1 cellular context compared by ENCODE assay signal in genomic region chr3:9204253-9205005, GRCh38.
TF ChIP-seq lines count a peak whose summit lies in the region.

No MANE protein-coding gene starts in this region.

TF ChIP-seq in HepG2, 621 proteins besides CTCF, POLR2A, EP300 and RAD21 (continued from another document and continues in another):
- TF ChIP-seq, protein P1, sequence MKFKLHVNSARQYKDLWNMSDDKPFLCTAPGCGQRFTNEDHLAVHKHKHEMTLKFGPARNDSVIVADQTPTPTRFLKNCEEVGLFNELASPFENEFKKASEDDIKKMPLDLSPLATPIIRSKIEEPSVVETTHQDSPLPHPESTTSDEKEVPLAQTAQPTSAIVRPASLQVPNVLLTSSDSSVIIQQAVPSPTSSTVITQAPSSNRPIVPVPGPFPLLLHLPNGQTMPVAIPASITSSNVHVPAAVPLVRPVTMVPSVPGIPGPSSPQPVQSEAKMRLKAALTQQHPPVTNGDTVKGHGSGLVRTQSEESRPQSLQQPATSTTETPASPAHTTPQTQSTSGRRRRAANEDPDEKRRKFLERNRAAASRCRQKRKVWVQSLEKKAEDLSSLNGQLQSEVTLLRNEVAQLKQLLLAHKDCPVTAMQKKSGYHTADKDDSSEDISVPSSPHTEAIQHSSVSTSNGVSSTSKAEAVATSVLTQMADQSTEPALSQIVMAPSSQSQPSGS (CRISPR knock-in tag; IDR thresholded peaks at IDR 0.05): no peak
- no peak for TF ChIP-seq ATAD3A (CRISPR knock-in tag; IDR thresholded peaks at IDR 0.05)
- TF ChIP-seq ZNF775 (CRISPR knock-in tag; IDR thresholded peaks at IDR 0.05; ENCODE audit: borderline replicate concordance): no peak
- TF ChIP-seq NR3C1 (CRISPR knock-in tag; IDR thresholded peaks at IDR 0.05): no peak
- TF ChIP-seq ZNF24 (IDR thresholded peaks at IDR 0.05): no peak
- no peak for TF ChIP-seq NFIC (IDR thresholded peaks at IDR 0.05; ENCODE audit: low read length)
- TF ChIP-seq, protein P2, sequence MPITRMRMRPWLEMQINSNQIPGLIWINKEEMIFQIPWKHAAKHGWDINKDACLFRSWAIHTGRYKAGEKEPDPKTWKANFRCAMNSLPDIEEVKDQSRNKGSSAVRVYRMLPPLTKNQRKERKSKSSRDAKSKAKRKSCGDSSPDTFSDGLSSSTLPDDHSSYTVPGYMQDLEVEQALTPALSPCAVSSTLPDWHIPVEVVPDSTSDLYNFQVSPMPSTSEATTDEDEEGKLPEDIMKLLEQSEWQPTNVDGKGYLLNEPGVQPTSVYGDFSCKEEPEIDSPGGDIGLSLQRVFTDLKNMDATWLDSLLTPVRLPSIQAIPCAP (CRISPR knock-in tag; IDR thresholded peaks at IDR 0.05; ENCODE audit: low read depth): no peak
- no peak for TF ChIP-seq HCFC1 (IDR thresholded peaks at IDR 0.05; ENCODE audit: low read depth, low read length)
- no peak for TF ChIP-seq CBX2 (IDR thresholded peaks at IDR 0.05; ENCODE audit: low read depth, low read length)
- no peak for TF ChIP-seq CBX2 (CRISPR knock-in tag; IDR thresholded peaks at IDR 0.05; ENCODE audit: low read depth)
- no peak for TF ChIP-seq ZNF484 (CRISPR knock-in tag; IDR thresholded peaks at IDR 0.05; ENCODE audit: borderline replicate concordance, low read depth)
- TF ChIP-seq, protein P3, sequence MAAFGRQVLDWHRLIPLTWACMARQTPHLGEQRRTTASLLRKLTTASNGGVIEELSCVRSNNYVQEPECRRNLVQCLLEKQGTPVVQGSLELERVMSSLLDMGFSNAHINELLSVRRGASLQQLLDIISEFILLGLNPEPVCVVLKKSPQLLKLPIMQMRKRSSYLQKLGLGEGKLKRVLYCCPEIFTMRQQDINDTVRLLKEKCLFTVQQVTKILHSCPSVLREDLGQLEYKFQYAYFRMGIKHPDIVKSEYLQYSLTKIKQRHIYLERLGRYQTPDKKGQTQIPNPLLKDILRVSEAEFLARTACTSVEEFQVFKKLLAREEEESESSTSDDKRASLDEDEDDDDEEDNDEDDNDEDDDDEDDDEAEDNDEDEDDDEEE (CRISPR knock-in tag; IDR thresholded peaks at IDR 0.05): no peak
- no peak for TF ChIP-seq HMG20B (CRISPR knock-in tag; conservative IDR thresholded peaks at IDR 0.05)
- TF ChIP-seq, protein P4, sequence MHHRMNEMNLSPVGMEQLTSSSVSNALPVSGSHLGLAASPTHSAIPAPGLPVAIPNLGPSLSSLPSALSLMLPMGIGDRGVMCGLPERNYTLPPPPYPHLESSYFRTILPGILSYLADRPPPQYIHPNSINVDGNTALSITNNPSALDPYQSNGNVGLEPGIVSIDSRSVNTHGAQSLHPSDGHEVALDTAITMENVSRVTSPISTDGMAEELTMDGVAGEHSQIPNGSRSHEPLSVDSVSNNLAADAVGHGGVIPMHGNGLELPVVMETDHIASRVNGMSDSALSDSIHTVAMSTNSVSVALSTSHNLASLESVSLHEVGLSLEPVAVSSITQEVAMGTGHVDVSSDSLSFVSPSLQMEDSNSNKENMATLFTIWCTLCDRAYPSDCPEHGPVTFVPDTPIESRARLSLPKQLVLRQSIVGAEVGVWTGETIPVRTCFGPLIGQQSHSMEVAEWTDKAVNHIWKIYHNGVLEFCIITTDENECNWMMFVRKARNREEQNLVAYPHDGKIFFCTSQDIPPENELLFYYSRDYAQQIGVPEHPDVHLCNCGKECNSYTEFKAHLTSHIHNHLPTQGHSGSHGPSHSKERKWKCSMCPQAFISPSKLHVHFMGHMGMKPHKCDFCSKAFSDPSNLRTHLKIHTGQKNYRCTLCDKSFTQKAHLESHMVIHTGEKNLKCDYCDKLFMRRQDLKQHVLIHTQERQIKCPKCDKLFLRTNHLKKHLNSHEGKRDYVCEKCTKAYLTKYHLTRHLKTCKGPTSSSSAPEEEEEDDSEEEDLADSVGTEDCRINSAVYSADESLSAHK (CRISPR knock-in tag; IDR thresholded peaks at IDR 0.05; ENCODE audit: borderline replicate concordance): no peak
- no peak for TF ChIP-seq HOXA7 (CRISPR knock-in tag; IDR thresholded peaks at IDR 0.05)
- TF ChIP-seq, protein P5, sequence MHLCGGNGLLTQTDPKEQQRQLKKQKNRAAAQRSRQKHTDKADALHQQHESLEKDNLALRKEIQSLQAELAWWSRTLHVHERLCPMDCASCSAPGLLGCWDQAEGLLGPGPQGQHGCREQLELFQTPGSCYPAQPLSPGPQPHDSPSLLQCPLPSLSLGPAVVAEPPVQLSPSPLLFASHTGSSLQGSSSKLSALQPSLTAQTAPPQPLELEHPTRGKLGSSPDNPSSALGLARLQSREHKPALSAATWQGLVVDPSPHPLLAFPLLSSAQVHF (CRISPR knock-in tag; IDR thresholded peaks at IDR 0.05): no peak
- TF ChIP-seq JARID2 (CRISPR knock-in tag; IDR thresholded peaks at IDR 0.05; ENCODE audit: insufficient replicate concordance): no peak
- no peak for TF ChIP-seq CC2D1A (CRISPR knock-in tag; IDR thresholded peaks at IDR 0.05)
- TF ChIP-seq TBX3 (IDR thresholded peaks at IDR 0.05; ENCODE audit: borderline replicate concordance): no peak
- TF ChIP-seq, protein P6, sequence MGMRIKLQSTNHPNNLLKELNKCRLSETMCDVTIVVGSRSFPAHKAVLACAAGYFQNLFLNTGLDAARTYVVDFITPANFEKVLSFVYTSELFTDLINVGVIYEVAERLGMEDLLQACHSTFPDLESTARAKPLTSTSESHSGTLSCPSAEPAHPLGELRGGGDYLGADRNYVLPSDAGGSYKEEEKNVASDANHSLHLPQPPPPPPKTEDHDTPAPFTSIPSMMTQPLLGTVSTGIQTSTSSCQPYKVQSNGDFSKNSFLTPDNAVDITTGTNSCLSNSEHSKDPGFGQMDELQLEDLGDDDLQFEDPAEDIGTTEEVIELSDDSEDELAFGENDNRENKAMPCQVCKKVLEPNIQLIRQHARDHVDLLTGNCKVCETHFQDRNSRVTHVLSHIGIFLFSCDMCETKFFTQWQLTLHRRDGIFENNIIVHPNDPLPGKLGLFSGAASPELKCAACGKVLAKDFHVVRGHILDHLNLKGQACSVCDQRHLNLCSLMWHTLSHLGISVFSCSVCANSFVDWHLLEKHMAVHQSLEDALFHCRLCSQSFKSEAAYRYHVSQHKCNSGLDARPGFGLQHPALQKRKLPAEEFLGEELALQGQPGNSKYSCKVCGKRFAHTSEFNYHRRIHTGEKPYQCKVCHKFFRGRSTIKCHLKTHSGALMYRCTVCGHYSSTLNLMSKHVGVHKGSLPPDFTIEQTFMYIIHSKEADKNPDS (CRISPR knock-in tag; IDR thresholded peaks at IDR 0.05): no peak
- no peak for TF ChIP-seq FOXP1 (IDR thresholded peaks at IDR 0.05)
- 0 out of 2 replicates have a peak, but pooled peaks have one; percentile 42 for TF ChIP-seq FOXP1 (CRISPR knock-in tag; IDR thresholded peaks at IDR 0.05)
- no peak for TF ChIP-seq ZNF850 (CRISPR knock-in tag; conservative IDR thresholded peaks at IDR 0.05)
- no peak for TF ChIP-seq ZXDC (CRISPR knock-in tag; IDR thresholded peaks at IDR 0.05)
- peak; percentile 62; the same call in 1 of the 2 replicates for TF ChIP-seq SSRP1 (CRISPR knock-in tag; IDR thresholded peaks at IDR 0.05)
- TF ChIP-seq SIX4 (CRISPR knock-in tag; IDR thresholded peaks at IDR 0.05): no peak
- no peak for TF ChIP-seq TBL1XR1 (IDR thresholded peaks at IDR 0.05; ENCODE audit: borderline replicate concordance, low read length, partially characterized antibody)
- TF ChIP-seq FOXA3 (CRISPR knock-in tag; IDR thresholded peaks at IDR 0.05): peak; percentile 79
- peak; percentile 84; the same call in 1 of the 2 replicates for TF ChIP-seq MTA1 (CRISPR knock-in tag; IDR thresholded peaks at IDR 0.05; ENCODE audit: borderline replicate concordance)
- no peak for TF ChIP-seq SMAD1 (CRISPR knock-in tag; IDR thresholded peaks at IDR 0.05; ENCODE audit: borderline replicate concordance, low read depth)
- TF ChIP-seq, protein P7, sequence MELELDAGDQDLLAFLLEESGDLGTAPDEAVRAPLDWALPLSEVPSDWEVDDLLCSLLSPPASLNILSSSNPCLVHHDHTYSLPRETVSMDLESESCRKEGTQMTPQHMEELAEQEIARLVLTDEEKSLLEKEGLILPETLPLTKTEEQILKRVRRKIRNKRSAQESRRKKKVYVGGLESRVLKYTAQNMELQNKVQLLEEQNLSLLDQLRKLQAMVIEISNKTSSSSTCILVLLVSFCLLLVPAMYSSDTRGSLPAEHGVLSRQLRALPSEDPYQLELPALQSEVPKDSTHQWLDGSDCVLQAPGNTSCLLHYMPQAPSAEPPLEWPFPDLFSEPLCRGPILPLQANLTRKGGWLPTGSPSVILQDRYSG (CRISPR knock-in tag; IDR thresholded peaks at IDR 0.05): no peak
- 0 out of 2 replicates have a peak, but pooled peaks have one; percentile 66 for TF ChIP-seq ZNF691 (CRISPR knock-in tag; IDR thresholded peaks at IDR 0.05; ENCODE audit: borderline replicate concordance, low read depth)
- no peak for TF ChIP-seq JUNB (CRISPR knock-in tag; IDR thresholded peaks at IDR 0.05; ENCODE audit: borderline replicate concordance)
- TF ChIP-seq ZNF710 (CRISPR knock-in tag; IDR thresholded peaks at IDR 0.05; ENCODE audit: borderline replicate concordance): peak; percentile 91
- no peak for TF ChIP-seq ZNF598 (CRISPR knock-in tag; IDR thresholded peaks at IDR 0.05; ENCODE audit: borderline replicate concordance)
- TF ChIP-seq HOXA3 (CRISPR knock-in tag; IDR thresholded peaks at IDR 0.05): peak; percentile 86
- TF ChIP-seq IKZF1 (IDR thresholded peaks at IDR 0.05): no peak
- no peak for TF ChIP-seq ZKSCAN5 (CRISPR knock-in tag; IDR thresholded peaks at IDR 0.05)
- no peak for TF ChIP-seq ZNF607 (CRISPR knock-in tag; IDR thresholded peaks at IDR 0.05; ENCODE audit: borderline replicate concordance)
- TF ChIP-seq ZBTB44 (CRISPR knock-in tag; IDR thresholded peaks at IDR 0.05): no peak
- TF ChIP-seq SRF (IDR thresholded peaks at IDR 0.05; ENCODE audit: low read depth, low read length): no peak
- TF ChIP-seq ZNF326 (CRISPR knock-in tag; IDR thresholded peaks at IDR 0.05; ENCODE audit: borderline replicate concordance): no peak
